In genomic region chr15:91896656-91897055, GRCh38 we compare ENCODE assay signal across 16 cellular contexts. TPM values are rescaled to one million over a fixed set of nuclear protein-coding genes. Genes with fewer than 3 reads are reported as not detected.
DNase-seq lines count a peak whose midpoint lies in the region; ATAC-seq and TF ChIP-seq lines count a peak whose summit lies in the region.
"Had no signal": no experiment of that assay in that cellular context is flagged by ENCODE, and none has a peak within 500 bp of the region (broad histone marks: within the 10 kb centered on the region; RNA-seq: fewer than 3 reads in every experiment).

No MANE protein-coding gene starts in this region.

- DNase-seq in right atrium auricular region (ENCODE audit: low spot score) (no peak), cardiac septum (ENCODE audit: low spot score) (no peak), T-helper 17 cell (no peak), esophagus squamous epithelium (lab: John Stamatoyannopoulos, UW) (no peak), MM.1S (no peak)
- DNase-seq in activated naive CD8-positive, alpha-beta T cell treated with anti-CD3 and anti-CD28 coated beads, Interleukin-2, amount 50 U/mL, for 24 hours: no peak
- DNase-seq: ACHN, C1 segment of cervical spinal cord, DMS53, GF-D8, HCEC 1CT, HFFc6, KG1 had no signal

- peak overlapping the region; percentile 27 for H3K27ac Mint-ChIP-seq in T-helper 17 cell
- H3K27ac Mint-ChIP-seq in activated naive CD8-positive, alpha-beta T cell treated with anti-CD3 and anti-CD28 coated beads, Interleukin-2, amount 50 U/mL, for 24 hours: no peak overlapping the region
- H3K27ac Mint-ChIP-seq: HFFc6, IgD-negative memory B cell had no signal

- intact Hi-C loops in cardiac septum (cut with DNase I) (no loop called here), esophagus squamous epithelium (cut with DNase I) (no loop called here)

- H3K36me3 Mint-ChIP-seq in T-helper 17 cell (ENCODE audit: low read depth): peaks cover 2% of the 10 kb centered on the region
- H3K36me3 Mint-ChIP-seq in activated naive CD8-positive, alpha-beta T cell treated with anti-CD3 and anti-CD28 coated beads, Interleukin-2, amount 50 U/mL, for 24 hours (ENCODE audit: low read depth): peaks cover 12% of the 10 kb centered on the region
- H3K36me3 Mint-ChIP-seq: IgD-negative memory B cell had no signal

- TF ChIP-seq POLR2A in esophagus squamous epithelium (IDR thresholded peaks at IDR 0.05) (no peak), GM18505 (IDR thresholded peaks at IDR 0.05; ENCODE audit: borderline replicate concordance, extremely low read depth, insufficient read depth, insufficient read length) (no peak)

- H3K4me1 Mint-ChIP-seq in T-helper 17 cell: peaks cover 26% of the 10 kb centered on the region
- H3K4me1 Mint-ChIP-seq in activated naive CD8-positive, alpha-beta T cell treated with anti-CD3 and anti-CD28 coated beads, Interleukin-2, amount 50 U/mL, for 24 hours: peaks cover 5% of the 10 kb centered on the region
- H3K4me1 Mint-ChIP-seq: IgD-negative memory B cell had no signal

- no peak overlapping the region for H3K4me3 Mint-ChIP-seq in T-helper 17 cell
- H3K4me3 Mint-ChIP-seq in activated naive CD8-positive, alpha-beta T cell treated with anti-CD3 and anti-CD28 coated beads, Interleukin-2, amount 50 U/mL, for 24 hours: no peak overlapping the region
- H3K4me3 Mint-ChIP-seq: HFFc6, IgD-negative memory B cell had no signal

- H4K20me1 ChIP-seq in MM.1S (ENCODE audit: insufficient read depth, low read length): no peaks in the 10 kb centered on the region

- no peaks in the 10 kb centered on the region for H3F3A ChIP-seq in MM.1S (ENCODE audit: insufficient read depth, low read length)

- H3K36me3 ChIP-seq in right atrium auricular region (no peaks in the 10 kb centered on the region), esophagus squamous epithelium (no peaks in the 10 kb centered on the region), MM.1S (replicated peaks; ENCODE audit: insufficient read depth, low read length) (no peaks in the 10 kb centered on the region)

- peaks cover 0 to 11% of the 10 kb centered on the region in 2 donors for H3K9me3 ChIP-seq in right atrium auricular region
- H3K9me3 ChIP-seq in T-helper 17 cell (ENCODE audit: control insufficient read depth, low read length, poor library complexity, severe bottlenecking): no peaks in the 10 kb centered on the region
- H3K9me3 ChIP-seq in esophagus squamous epithelium: no peaks in the 10 kb centered on the region
- no peaks in the 10 kb centered on the region for H3K9me3 ChIP-seq in MM.1S (replicated peaks; ENCODE audit: insufficient read depth, low read length)

- peak overlapping the region; percentile 73 to 89 for H3K27ac ChIP-seq in right atrium auricular region
- H3K27ac ChIP-seq in esophagus squamous epithelium: peak overlapping the region; percentile 31 to 84 (median 78)
- H3K27ac ChIP-seq in MM.1S (ENCODE audit: low read length): no peak overlapping the region
- H3K27ac ChIP-seq: HL-60 had no signal

- H3K9me3 Mint-ChIP-seq in activated naive CD8-positive, alpha-beta T cell treated with anti-CD3 and anti-CD28 coated beads, Interleukin-2, amount 50 U/mL, for 24 hours: peaks cover 15% of the 10 kb centered on the region

- no peaks in the 10 kb centered on the region for H3K9me2 ChIP-seq in MM.1S (replicated peaks; ENCODE audit: insufficient read depth, low read length)

- H3K9ac ChIP-seq in MM.1S (ENCODE audit: low read length): no peak overlapping the region

- H3K4me1 ChIP-seq in right atrium auricular region (peaks cover 0 to 53% of the 10 kb centered on the region in 2 donors), esophagus squamous epithelium (peaks cover 4 to 57% (median 36%) of the 10 kb centered on the region in 3 donors), MM.1S (ENCODE audit: low read length) (no peaks in the 10 kb centered on the region)

- 46 to 55% methylated on average over 2 of the region's 2 CpGs for WGBS in esophagus squamous epithelium, 2 donors

- no peak for ATAC-seq in T-helper 17 cell
- ATAC-seq in activated naive CD8-positive, alpha-beta T cell treated with anti-CD3 and anti-CD28 coated beads, Interleukin-2, amount 50 U/mL, for 24 hours: no peak
- no peak for ATAC-seq in GM18505 (IDR thresholded peaks at IDR 0.05; ENCODE audit: unreplicated experiment)

- no peak for TF ChIP-seq CTCF in right atrium auricular region (IDR thresholded peaks at IDR 0.05)
- no peak for TF ChIP-seq CTCF in esophagus squamous epithelium (IDR thresholded peaks at IDR 0.05)
- no peak for TF ChIP-seq CTCF in MM.1S (IDR thresholded peaks at IDR 0.05; ENCODE audit: low read length)

- H2AFZ ChIP-seq in MM.1S (ENCODE audit: low read length): no peak overlapping the region

- no peaks in the 10 kb centered on the region for H3K27me3 Mint-ChIP-seq in T-helper 17 cell
- H3K27me3 Mint-ChIP-seq in activated naive CD8-positive, alpha-beta T cell treated with anti-CD3 and anti-CD28 coated beads, Interleukin-2, amount 50 U/mL, for 24 hours: no peaks in the 10 kb centered on the region
- H3K27me3 Mint-ChIP-seq: IgD-negative memory B cell had no signal

- H3K27me3 ChIP-seq in right atrium auricular region: no peaks in the 10 kb centered on the region
- no peaks in the 10 kb centered on the region for H3K27me3 ChIP-seq in esophagus squamous epithelium
- H3K27me3 ChIP-seq in MM.1S (replicated peaks; ENCODE audit: insufficient read depth, low read length): no peaks in the 10 kb centered on the region

- no peak overlapping the region for H3K4me2 ChIP-seq in MM.1S (ENCODE audit: low read depth, low read length)

- H3K4me3 ChIP-seq in right atrium auricular region (no peak overlapping the region), esophagus squamous epithelium (no peak overlapping the region), MM.1S (ENCODE audit: low read length) (no peak overlapping the region)

- no peaks in the 10 kb centered on the region for H3K79me2 ChIP-seq in MM.1S (ENCODE audit: low read length)

RNA-seq across cellular contexts. Expression of gene SLCO3A1, which starts 43.1 kb away (rescaled TPM):
- total RNA-seq in right atrium auricular region (10 to 100 TPM; 21.4 to 27.3 TPM), cardiac septum (43.9 TPM), T-helper 17 cell (10 to 100 TPM; 55.9 to 65.1 TPM), esophagus squamous epithelium (10 to 100 TPM; 10.9 to 18.1 (median 14.2) TPM)
